25 cellular contexts compared by ENCODE assay signal in the genomic region with DNA sequence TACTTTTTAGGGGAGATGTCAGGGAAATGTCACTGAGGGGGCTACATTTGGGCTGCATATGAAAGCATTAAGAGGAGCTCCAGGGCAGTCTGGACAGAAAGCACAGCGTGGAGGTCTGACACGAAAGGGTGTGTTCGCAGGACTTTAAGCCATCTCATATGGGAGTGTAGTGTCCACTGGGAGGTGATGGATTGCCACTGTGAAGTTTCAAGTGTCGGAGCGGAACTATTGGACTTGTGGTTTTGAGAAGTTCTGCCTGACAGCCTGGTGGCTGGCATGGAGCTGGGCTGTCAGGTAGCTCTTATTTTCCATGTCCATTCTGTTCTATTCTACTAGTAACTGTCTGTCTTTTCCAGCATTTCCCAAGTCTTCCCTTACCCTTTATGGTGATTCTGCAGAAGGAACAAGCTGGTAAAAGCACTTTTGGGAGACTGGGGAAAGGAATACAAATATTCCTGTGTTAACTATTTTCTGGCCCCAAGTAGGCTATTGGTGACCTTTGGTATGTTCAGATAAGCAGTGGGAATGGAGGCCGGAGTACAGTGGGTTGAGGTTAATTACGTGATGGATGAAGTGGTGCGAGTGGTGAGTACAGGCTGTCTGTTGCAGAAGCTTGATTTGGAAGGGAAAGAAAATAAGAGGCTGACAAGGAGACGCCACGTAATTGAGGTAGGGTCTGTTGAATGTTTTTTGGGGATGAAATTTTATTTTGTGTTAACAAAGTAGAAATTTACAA. TPM values are rescaled to one million over a fixed set of nuclear protein-coding genes. Genes with fewer than 3 reads are reported as not detected.
"Had no signal": no experiment of that assay in that cellular context is flagged by ENCODE, and none has a peak within 500 bp of the region (broad histone marks: within the 10 kb centered on the region; RNA-seq: fewer than 3 reads in every experiment).

No MANE protein-coding gene starts in this region.

- H3K36me3 Mint-ChIP-seq: memory B cell had no signal

- H3K9me3 Mint-ChIP-seq: activated naive CD4-positive, alpha-beta T cell treated with anti-CD3 and anti-CD28 coated beads, Interleukin-2, amount 50 U/mL, for 72 hours; nephron progenitor cell; stimulated activated naive CD8-positive, alpha-beta T cell treated with anti-CD3 and anti-CD28 coated beads, Interleukin-15, Interleukin-2, amounts not matched to agents 100 ng/mL and 50 ng/mL, for 24 hours had no signal

- H3K27ac ChIP-seq: esophagus squamous epithelium, gastrocnemius medialis, left ventricle myocardium inferior, pancreas, psoas muscle, WERI-Rb-1 had no signal

- H3K27ac Mint-ChIP-seq: effector memory CD8-positive, alpha-beta T cell; memory B cell; nephron progenitor cell; stimulated activated naive CD8-positive, alpha-beta T cell treated with anti-CD3 and anti-CD28 coated beads, Interleukin-15, Interleukin-2, amounts not matched to agents 100 ng/mL and 50 ng/mL, for 24 hours had no signal

- H3K9me3 ChIP-seq: esophagus squamous epithelium, gastrocnemius medialis, left ventricle myocardium inferior, pancreas, psoas muscle, thyroid gland had no signal

- H3K4me1 ChIP-seq: gastrocnemius medialis, left ventricle myocardium inferior, psoas muscle had no signal

- H3K4me1 Mint-ChIP-seq: memory B cell had no signal

- H3K4me3 Mint-ChIP-seq: effector memory CD8-positive, alpha-beta T cell; memory B cell; nephron progenitor cell; stimulated activated naive CD8-positive, alpha-beta T cell treated with anti-CD3 and anti-CD28 coated beads, Interleukin-15, Interleukin-2, amounts not matched to agents 100 ng/mL and 50 ng/mL, for 24 hours had no signal

- ATAC-seq: activated naive CD4-positive, alpha-beta T cell treated with anti-CD3 and anti-CD28 coated beads, Interleukin-2, amount 50 U/mL, for 72 hours; effector memory CD8-positive, alpha-beta T cell; gastrocnemius medialis; pancreas; psoas muscle; right cardiac atrium had no signal

- DNase-seq: activated CD4-positive, alpha-beta T cell treated with anti-CD3 and anti-CD28 coated beads for 1 hour; activated CD4-positive, alpha-beta T cell treated with anti-CD3 and anti-CD28 coated beads, Interleukin-2, amount 50 U/mL, for 1 hour; activated T-cell treated with anti-CD3 and anti-CD28 coated beads, Interleukin-2, amount 50 U/mL, for 1 hour; aorta; central memory CD4-positive, alpha-beta T cell; dermis blood vessel endothelial cell; effector memory CD8-positive, alpha-beta T cell; esophagus squamous epithelium; gastrocnemius medialis; hypothalamus; left ventricle myocardium inferior; nephron progenitor cell; pancreas; psoas muscle; right cardiac atrium; stimulated activated CD4-positive, alpha-beta T cell treated with anti-CD3 and anti-CD28 coated beads, Interleukin-1b, Interleukin-23, amount 100 ng/mL, for 48 hours; substantia nigra; thyroid gland; WERI-Rb-1 had no signal

- H3K27me3 ChIP-seq: gastrocnemius medialis, pancreas, thyroid gland had no signal

- H3K36me3 ChIP-seq: esophagus squamous epithelium, gastrocnemius medialis, left ventricle myocardium inferior, pancreas, thyroid gland, WERI-Rb-1 had no signal

- H3K4me3 ChIP-seq: esophagus squamous epithelium, gastrocnemius medialis, left ventricle myocardium inferior, pancreas, psoas muscle, thyroid gland had no signal

RNA-seq across cellular contexts. Expression of a gene that starts 19.3 kb away (rescaled TPM):
- total RNA-seq: endothelial cell of umbilical vein; mononuclear cell; T-helper 2 cell treated with Interferon-gamma antibody and Interleukin-4, amounts not matched to agents 100 ng/mL and 5 ng/mL, for 36 hours had no signal
